ENCODE assay signal across 18 cellular contexts in the genomic region with DNA sequence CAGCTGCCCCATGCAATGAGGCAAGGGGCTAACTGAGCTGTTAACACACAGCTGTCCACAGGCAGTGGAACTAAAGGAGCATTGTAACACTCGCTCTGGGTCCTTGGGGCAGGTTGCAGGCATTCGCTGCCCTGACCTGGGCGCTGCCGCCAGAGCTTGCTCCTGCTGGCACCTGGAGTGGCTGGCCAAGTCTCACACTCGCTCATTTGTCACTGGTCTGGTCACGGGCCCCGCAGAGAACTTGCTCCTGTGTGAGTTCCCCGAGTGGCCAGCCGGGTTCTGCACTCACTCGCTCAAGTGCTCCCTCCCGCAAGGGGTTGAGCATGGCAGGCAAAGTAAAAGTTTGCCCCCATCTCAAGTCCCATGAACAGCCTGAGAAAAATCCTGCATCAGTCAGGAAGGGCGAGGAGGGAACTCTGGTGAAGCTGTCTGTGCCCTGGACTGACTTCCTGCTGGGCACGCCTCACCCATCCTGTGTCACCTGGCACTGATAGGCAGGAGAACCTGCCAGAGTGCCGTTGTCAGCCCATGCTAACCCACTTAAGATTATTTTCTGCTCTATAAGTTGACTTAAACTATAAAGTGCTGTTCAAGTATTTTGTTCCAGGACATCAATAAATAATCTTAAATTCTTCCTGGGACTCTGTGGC.
DNase-seq lines count a peak whose midpoint lies in the region; ATAC-seq, FAIRE-seq and TF ChIP-seq lines count a peak whose summit lies in the region.
"Had no signal": no experiment of that assay in that cellular context is flagged by ENCODE, and none has a peak within 500 bp of the region (broad histone marks: within the 10 kb centered on the region; RNA-seq: fewer than 3 reads in every experiment).

No MANE protein-coding gene starts in this region.

- H3K27ac ChIP-seq in kidney (ENCODE audit: low read depth in 2 of 2, low read length in 2 of 2) = no peak overlapping the region
- H3K27ac ChIP-seq in neuronal stem cell (replicated peaks; ENCODE audit: low read length) = no peak overlapping the region
- H3K27ac ChIP-seq in Peyer's patch = no peak overlapping the region
- H3K27ac ChIP-seq: BLaER1, HL-60 had no signal

- no peak for ATAC-seq in GM19463 (IDR thresholded peaks at IDR 0.05; ENCODE audit: unreplicated experiment)
- ATAC-seq: CD8-positive, alpha-beta T cell; HCT116 had no signal

- H3K27ac Mint-ChIP-seq in activated naive CD4-positive, alpha-beta T cell treated with anti-CD3 and anti-CD28 coated beads, Interleukin-2, amount 50 U/mL, for 24 hours = peak overlapping the region; percentile 36
- H3K27ac Mint-ChIP-seq: CD8-positive, alpha-beta T cell; HFFc6 had no signal

- H3K4me3 Mint-ChIP-seq in activated naive CD4-positive, alpha-beta T cell treated with anti-CD3 and anti-CD28 coated beads, Interleukin-2, amount 50 U/mL, for 24 hours = no peak overlapping the region
- H3K4me3 Mint-ChIP-seq: CD8-positive, alpha-beta T cell; HFFc6 had no signal

- H3K9me3 ChIP-seq in kidney (ENCODE audit: control insufficient read depth in 1 of 2, low read length in 2 of 2) (no peaks in the 10 kb centered on the region), neuronal stem cell (replicated peaks in 1 of 2; ENCODE audit: control insufficient read depth in 2 of 2, insufficient read depth in 1 of 2, low read depth in 1 of 2, low read length in 2 of 2) (no peaks in the 10 kb centered on the region), Peyer's patch (no peaks in the 10 kb centered on the region)
- H3K9me3 ChIP-seq: BLaER1 had no signal

- no peak for FAIRE-seq in kidney (lab: Jason Lieb, UNC)

- TF ChIP-seq CTCF in kidney (IDR thresholded peaks at IDR 0.05; ENCODE audit: borderline replicate concordance, extremely low read depth, insufficient read depth) = no peak
- no peak for TF ChIP-seq CTCF in Peyer's patch (IDR thresholded peaks at IDR 0.05)

- no peak for TF ChIP-seq POLR2A in Peyer's patch (IDR thresholded peaks at IDR 0.05)

- no peak overlapping the region for H2BK120ac ChIP-seq in neuronal stem cell (ENCODE audit: low read depth, low read length)

- no peak overlapping the region for H3K4me2 ChIP-seq in neuronal stem cell (ENCODE audit: insufficient read depth, low read length, poor library complexity, severe bottlenecking)
- H3K4me2 ChIP-seq: BLaER1 had no signal

- H3K27me3 Mint-ChIP-seq in activated naive CD4-positive, alpha-beta T cell treated with anti-CD3 and anti-CD28 coated beads, Interleukin-2, amount 50 U/mL, for 24 hours = no peaks in the 10 kb centered on the region

- H3K9ac ChIP-seq in kidney (ENCODE audit: low read length in 2 of 2) (no peak overlapping the region), neuronal stem cell (ENCODE audit: low read depth, low read length, poor library complexity) (no peak overlapping the region)
- H3K9ac ChIP-seq: BLaER1 had no signal

- no peaks in the 10 kb centered on the region for H3K36me3 ChIP-seq in kidney (ENCODE audit: control insufficient read depth in 1 of 2, insufficient read depth in 2 of 2, low read length in 2 of 2)
- no peaks in the 10 kb centered on the region for H3K36me3 ChIP-seq in neuronal stem cell (replicated peaks in 1 of 2; ENCODE audit: control insufficient read depth in 2 of 2, insufficient read depth in 2 of 2, low read length in 2 of 2)
- H3K36me3 ChIP-seq in Peyer's patch = no peaks in the 10 kb centered on the region
- H3K36me3 ChIP-seq: BLaER1 had no signal

- H3K23ac ChIP-seq in neuronal stem cell (ENCODE audit: low read depth, low read length, poor library complexity) = no peak overlapping the region

- H2AFZ ChIP-seq in neuronal stem cell (ENCODE audit: low read length) = no peak overlapping the region

- H3K27me3 ChIP-seq in neuronal stem cell (ENCODE audit: control insufficient read depth in 3 of 3, insufficient read depth in 3 of 3, low read depth in 1 of 3, low read length in 3 of 3) (no peaks in the 10 kb centered on the region), Peyer's patch (no peaks in the 10 kb centered on the region)
- H3K27me3 ChIP-seq: BLaER1 had no signal

- no peak overlapping the region for H2AK5ac ChIP-seq in neuronal stem cell (ENCODE audit: low read depth, low read length)

- no peaks in the 10 kb centered on the region for H3K36me3 Mint-ChIP-seq in activated naive CD4-positive, alpha-beta T cell treated with anti-CD3 and anti-CD28 coated beads, Interleukin-2, amount 50 U/mL, for 24 hours
- H3K36me3 Mint-ChIP-seq: CD8-positive, alpha-beta T cell had no signal

- H3K4me3 ChIP-seq in kidney (ENCODE audit: low read length in 2 of 2) (no peak overlapping the region), neuronal stem cell (ENCODE audit: low read length in 2 of 2) (no peak overlapping the region), Peyer's patch (no peak overlapping the region)
- H3K4me3 ChIP-seq: BLaER1 had no signal

- H3K4me1 ChIP-seq in kidney (ENCODE audit: control insufficient read depth in 1 of 2, insufficient read depth in 1 of 2, low read depth in 1 of 2, low read length in 2 of 2) = no peaks in the 10 kb centered on the region
- no peaks in the 10 kb centered on the region for H3K4me1 ChIP-seq in neuronal stem cell (ENCODE audit: control insufficient read depth in 2 of 2, insufficient read depth in 1 of 2, low read depth in 1 of 2, low read length in 2 of 2)
- H3K4me1 ChIP-seq in Peyer's patch = no peaks in the 10 kb centered on the region
- H3K4me1 ChIP-seq: BLaER1 had no signal

- H2BK12ac ChIP-seq in neuronal stem cell (ENCODE audit: low read length) = no peak overlapping the region

- WGBS in neuronal stem cell (ENCODE audit: extremely low coverage in 2 of 2, insufficient read length in 2 of 2, insufficient replicate concordance in 1 of 2), 2 donors = no CpG with 5 or more reads among the region's 14 CpGs

- H4K91ac ChIP-seq in neuronal stem cell (ENCODE audit: low read depth, low read length, poor library complexity) = no peak overlapping the region

- peak overlapping the region; percentile 21 for H3K18ac ChIP-seq in neuronal stem cell (ENCODE audit: low read length)

- no peak overlapping the region for H4K8ac ChIP-seq in neuronal stem cell (ENCODE audit: low read depth, low read length)

- H3K4ac ChIP-seq in neuronal stem cell (ENCODE audit: low read length) = no peak overlapping the region

- DNase-seq in activated naive CD4-positive, alpha-beta T cell (lab: John Stamatoyannopoulos, UW) = no peak
- DNase-seq in kidney (peak; percentile 70), neuronal stem cell (ENCODE audit: low spot score) (no peak), Peyer's patch (no peak), NOMO-1 treated with dmso at 0.1 percent for 144 hours (lab: John Stamatoyannopoulos, UW; ENCODE audit: unreplicated experiment) (no peak)
- DNase-seq: 8988T; Calu3; CD8-positive, alpha-beta T cell; DMS79 treated with DMSO at 0.1 percent for 48 hours; GF-D8; GOT3; H7; HFFc6 had no signal

- H3K9me3 Mint-ChIP-seq in activated naive CD4-positive, alpha-beta T cell treated with anti-CD3 and anti-CD28 coated beads, Interleukin-2, amount 50 U/mL, for 24 hours = no peaks in the 10 kb centered on the region
- H3K9me3 Mint-ChIP-seq: CD8-positive, alpha-beta T cell had no signal

- intact Hi-C loops in kidney (cut with DNase I) = no loop called here

- no peak overlapping the region for H2BK5ac ChIP-seq in neuronal stem cell (ENCODE audit: low read length)

- no peak overlapping the region for H2BK15ac ChIP-seq in neuronal stem cell (ENCODE audit: low read length)

- no peaks in the 10 kb centered on the region for H3K79me1 ChIP-seq in neuronal stem cell (ENCODE audit: low read depth, low read length)

- H3K4me1 Mint-ChIP-seq in activated naive CD4-positive, alpha-beta T cell treated with anti-CD3 and anti-CD28 coated beads, Interleukin-2, amount 50 U/mL, for 24 hours = no peaks in the 10 kb centered on the region

- no peak overlapping the region for H3K14ac ChIP-seq in neuronal stem cell (ENCODE audit: low read length)
